ENCODE assay signal across 17 cellular contexts in genomic region chr5:17258429-17258828, GRCh38. TPM values are rescaled to one million over a fixed set of nuclear protein-coding genes. Genes with fewer than 3 reads are reported as not detected.
DNase-seq lines count a peak whose midpoint lies in the region; ATAC-seq, FAIRE-seq and TF ChIP-seq lines count a peak whose summit lies in the region.
"Had no signal": no experiment of that assay in that cellular context is flagged by ENCODE, and none has a peak within 500 bp of the region (broad histone marks: within the 10 kb centered on the region; RNA-seq: fewer than 3 reads in every experiment).

No MANE protein-coding gene starts in this region.

- H2AFZ ChIP-seq in astrocyte (ENCODE audit: low read depth, low read length) = no peak overlapping the region

- peaks cover 26% of the 10 kb centered on the region for H3K36me3 Mint-ChIP-seq in astrocyte (ENCODE audit: low read depth, unreplicated experiment)
- peaks cover 12% of the 10 kb centered on the region for H3K36me3 Mint-ChIP-seq in glutamatergic neuron (ENCODE audit: unreplicated experiment)
- H3K36me3 Mint-ChIP-seq in naive thymus-derived CD4-positive, alpha-beta T cell = no peaks in the 10 kb centered on the region

- TF ChIP-seq CTCF in astrocyte (IDR thresholded peaks at IDR 0.05; ENCODE audit: insufficient read depth, low read depth, low read length) = no peak
- no peak for TF ChIP-seq CTCF in glutamatergic neuron (IDR thresholded peaks at IDR 0.05; ENCODE audit: partially characterized antibody, unreplicated experiment)

- H3K4me1 Mint-ChIP-seq in astrocyte (ENCODE audit: low read depth, unreplicated experiment) (peaks cover 66% of the 10 kb centered on the region), glutamatergic neuron (ENCODE audit: low read depth, unreplicated experiment) (peaks cover 80% of the 10 kb centered on the region)
- H3K4me1 Mint-ChIP-seq in naive thymus-derived CD4-positive, alpha-beta T cell = peaks cover 0 to 5% (median 0%) of the 10 kb centered on the region in 7 donors
- H3K4me1 Mint-ChIP-seq: nephron, T-helper 17 cell had no signal

- peak overlapping the region; percentile 78 for H3K27ac Mint-ChIP-seq in astrocyte (ENCODE audit: unreplicated experiment)
- peak overlapping the region; percentile 89 for H3K27ac Mint-ChIP-seq in glutamatergic neuron (ENCODE audit: unreplicated experiment)
- no peak overlapping the region for H3K27ac Mint-ChIP-seq in naive thymus-derived CD4-positive, alpha-beta T cell
- H3K27ac Mint-ChIP-seq: nephron, T-helper 17 cell had no signal

- peak overlapping the region; percentile 53 for H3K27ac ChIP-seq in astrocyte (ENCODE audit: low read depth, low read length)
- no peak overlapping the region for H3K27ac ChIP-seq in right cardiac atrium (ENCODE audit: low read length)
- no peak overlapping the region for H3K27ac ChIP-seq in naive thymus-derived CD4-positive, alpha-beta T cell (ENCODE audit: low read depth, low read length)
- H3K27ac ChIP-seq: lower lobe of right lung, thoracic aorta had no signal

- intact Hi-C loops in right cardiac atrium (cut with DNase I) = no loop called here
- intact Hi-C loops in naive thymus-derived CD4-positive, alpha-beta T cell (cut with micrococcal nuclease) = no loop called here

- H3K4me3 ChIP-seq in astrocyte (ENCODE audit: insufficient read depth, low read depth, low read length) = no peak overlapping the region
- H3K4me3 ChIP-seq in right cardiac atrium (ENCODE audit: low read length) = no peak overlapping the region
- no peak overlapping the region for H3K4me3 ChIP-seq in naive thymus-derived CD4-positive, alpha-beta T cell (ENCODE audit: low read length)
- H3K4me3 ChIP-seq: lower lobe of right lung, Peyer's patch, thoracic aorta had no signal

- H4K20me1 ChIP-seq in astrocyte (ENCODE audit: insufficient read depth, low read length) = peaks cover 92% of the 10 kb centered on the region

- peaks cover 99% of the 10 kb centered on the region for H3K79me2 ChIP-seq in astrocyte (ENCODE audit: insufficient read depth, low read length)

- DNase-seq in A172 (ENCODE audit: low spot score) (peak; percentile 15), HTR-8/SVneo (ENCODE audit: insufficient read length, low spot score) (no peak), astrocyte (ENCODE audit: low read depth) (peak; percentile 45), glutamatergic neuron (no peak), occipital lobe (lab: John Stamatoyannopoulos, UW) (no peak), right cardiac atrium (no peak), NCI-H1092 (lab: John Stamatoyannopoulos, UW) (no peak)
- DNase-seq in naive thymus-derived CD4-positive, alpha-beta T cell = no peak
- DNase-seq: 8988T; activated CD4-positive, CD25-positive, alpha-beta regulatory T cell treated with anti-CD3 and anti-CD28 coated beads, Interleukin-2, amount 50 U/mL, for 72 hours; lower lobe of right lung; Peyer's patch; stimulated activated CD4-positive, alpha-beta T cell treated with anti-CD3 and anti-CD28 coated beads, Interleukin-2, amount 100 ng/mL, for 48 hours; T-helper 17 cell had no signal

- WGBS in right cardiac atrium = 84% methylated on average over 2 of the region's 2 CpGs

- peak overlapping the region; percentile 67 for H3K4me2 ChIP-seq in astrocyte (ENCODE audit: low read length)

- no peak for ATAC-seq in right cardiac atrium
- no peak for ATAC-seq in naive thymus-derived CD4-positive, alpha-beta T cell
- ATAC-seq: lower lobe of right lung had no signal

- CTCF ChIA-PET in naive thymus-derived CD4-positive, alpha-beta T cell (lab: Charles Lee) = no interaction called here

- H3K4me3 Mint-ChIP-seq in astrocyte (ENCODE audit: unreplicated experiment) = no peak overlapping the region
- peak overlapping the region; percentile 72 for H3K4me3 Mint-ChIP-seq in glutamatergic neuron (ENCODE audit: unreplicated experiment)
- no peak overlapping the region for H3K4me3 Mint-ChIP-seq in naive thymus-derived CD4-positive, alpha-beta T cell
- H3K4me3 Mint-ChIP-seq: nephron, T-helper 17 cell had no signal

- no peak overlapping the region for H3K9ac ChIP-seq in astrocyte (ENCODE audit: low read length)

- peaks cover 14% of the 10 kb centered on the region for H3K36me3 ChIP-seq in astrocyte (ENCODE audit: insufficient read depth, low read length)
- no peaks in the 10 kb centered on the region for H3K36me3 ChIP-seq in naive thymus-derived CD4-positive, alpha-beta T cell (ENCODE audit: control insufficient read depth in 2 of 3, insufficient read depth in 3 of 3, low read length in 3 of 3)
- H3K36me3 ChIP-seq: lower lobe of right lung, Peyer's patch, thoracic aorta had no signal

- H3K27me3 Mint-ChIP-seq in astrocyte (ENCODE audit: low read depth, unreplicated experiment) (no peaks in the 10 kb centered on the region), glutamatergic neuron (ENCODE audit: unreplicated experiment) (peaks cover 26% of the 10 kb centered on the region)
- H3K27me3 Mint-ChIP-seq in naive thymus-derived CD4-positive, alpha-beta T cell = peaks cover 0 to 5% (median 0%) of the 10 kb centered on the region in 5 donors
- H3K27me3 Mint-ChIP-seq: T-helper 17 cell had no signal

- no peaks in the 10 kb centered on the region for H3K9me3 ChIP-seq in astrocyte (ENCODE audit: insufficient read depth, low read depth, low read length)
- H3K9me3 ChIP-seq in right cardiac atrium (ENCODE audit: control insufficient read depth, low read length) = peaks cover 14% of the 10 kb centered on the region
- H3K9me3 ChIP-seq in naive thymus-derived CD4-positive, alpha-beta T cell (ENCODE audit: control insufficient read depth in 2 of 3, low read length in 3 of 3) = no peaks in the 10 kb centered on the region
- H3K9me3 ChIP-seq: lower lobe of right lung, Peyer's patch, thoracic aorta had no signal

- H3K27me3 ChIP-seq in astrocyte (ENCODE audit: insufficient read depth, low read length) = no peaks in the 10 kb centered on the region
- no peaks in the 10 kb centered on the region for H3K27me3 ChIP-seq in right cardiac atrium (ENCODE audit: control insufficient read depth, insufficient read depth)
- no peaks in the 10 kb centered on the region for H3K27me3 ChIP-seq in naive thymus-derived CD4-positive, alpha-beta T cell (ENCODE audit: control insufficient read depth in 2 of 2, insufficient read depth in 2 of 2, low read length in 2 of 2)
- H3K27me3 ChIP-seq: Peyer's patch had no signal

- POLR2A ChIA-PET in naive thymus-derived CD4-positive, alpha-beta T cell (lab: Charles Lee) = no interaction called here

- H3K9me3 Mint-ChIP-seq in astrocyte (ENCODE audit: unreplicated experiment) (peaks cover 5% of the 10 kb centered on the region), glutamatergic neuron (ENCODE audit: unreplicated experiment) (peaks cover 24% of the 10 kb centered on the region)
- H3K9me3 Mint-ChIP-seq in naive thymus-derived CD4-positive, alpha-beta T cell = peaks cover 0 to 18% (median 2%) of the 10 kb centered on the region in 11 donors

- peak; percentile 36 for FAIRE-seq in HTR-8/SVneo (lab: Jason Lieb, UNC)
- no peak for FAIRE-seq in astrocyte (lab: Jason Lieb, UNC)
- FAIRE-seq: H1 had no signal

- H3K4me1 ChIP-seq in astrocyte (ENCODE audit: insufficient read depth, low read length) (peaks cover 21% of the 10 kb centered on the region), right cardiac atrium (ENCODE audit: control insufficient read depth, insufficient read depth, low read length) (no peaks in the 10 kb centered on the region)
- H3K4me1 ChIP-seq in naive thymus-derived CD4-positive, alpha-beta T cell (ENCODE audit: control insufficient read depth in 2 of 2, insufficient read depth in 2 of 2, low read length in 2 of 2) = no peaks in the 10 kb centered on the region
- H3K4me1 ChIP-seq: lower lobe of right lung, Peyer's patch had no signal

RNA-seq across cellular contexts. Expression of gene BASP1, which starts 41.0 kb away (rescaled TPM):
- total RNA-seq in A172 (2014; rRNA removed; shearing (Covaris generic)) = 49.2 and 72.9 TPM in 2 replicates
- 260 and 273 TPM in 2 replicates for total RNA-seq in astrocyte
- 832 TPM for total RNA-seq in glutamatergic neuron (ENCODE audit: unreplicated experiment)
- 359 TPM for total RNA-seq in occipital lobe
- 10 to 100 TPM in 1 of 4 donors, 1 to 10 TPM in 3; 3.8 to 12.0 (median 8.8) TPM for total RNA-seq in right cardiac atrium
- 4.8 TPM for polyA plus RNA-seq in right cardiac atrium
- 1 to 10 TPM in 4 of 5 experiments, not detected in 1; 1.1 to 9.6 (median 2.6) TPM for total RNA-seq in naive thymus-derived CD4-positive, alpha-beta T cell
- polyA plus RNA-seq in naive thymus-derived CD4-positive, alpha-beta T cell = under 1 TPM; 0.23 to 0.24 TPM

Comparison
In these comparisons a context has a peak if more than half of its experiments do, and no peak if none do; other contexts are left out.
1. DNase-seq: peak in A172 (single experiment) and astrocyte (single experiment); none in HTR-8/SVneo (single experiment), glutamatergic neuron (single experiment), occipital lobe (single experiment), right cardiac atrium (0 of 3), naive thymus-derived CD4-positive, alpha-beta T cell (0 of 9) and NCI-H1092 (single experiment).
2. H3K27ac Mint-ChIP-seq: peak in astrocyte (single experiment) and glutamatergic neuron (single experiment); none in naive thymus-derived CD4-positive, alpha-beta T cell (0 of 9).